In genomic region chrX:130676861-130677260, GRCh38 we compare ENCODE assay signal across 1 cellular context.
TF ChIP-seq lines count a peak whose summit lies in the region.

No MANE protein-coding gene starts in this region.

TF ChIP-seq in HepG2, 621 proteins besides CTCF, POLR2A, EP300 and RAD21 (continued from another document and continues in another):
- TF ChIP-seq ZBED4 (CRISPR knock-in tag; IDR thresholded peaks at IDR 0.05; ENCODE audit: borderline replicate concordance): no peak
- peak; percentile 25; the same call in 1 of the 2 replicates for TF ChIP-seq THAP11 (CRISPR knock-in tag; IDR thresholded peaks at IDR 0.05)
- peak; percentile 92 for TF ChIP-seq SOX13 (IDR thresholded peaks at IDR 0.05)
- TF ChIP-seq SOX13 (CRISPR knock-in tag; conservative IDR thresholded peaks at IDR 0.05 in 1 of 2, IDR thresholded peaks at IDR 0.05 in 1 of 2): peak in 1 of 2 experiments; percentile 99; a peak in 2 of 4 replicates
- no peak for TF ChIP-seq GPBP1L1 (CRISPR knock-in tag; IDR thresholded peaks at IDR 0.05)
- TF ChIP-seq SUZ12 (IDR thresholded peaks at IDR 0.05; ENCODE audit: low read depth, low read length): no peak
- no peak for TF ChIP-seq REPIN1 (CRISPR knock-in tag; IDR thresholded peaks at IDR 0.05; ENCODE audit: borderline replicate concordance, low read depth)
- no peak for TF ChIP-seq ZNF687 (CRISPR knock-in tag; IDR thresholded peaks at IDR 0.05)
- TF ChIP-seq ZNF589 (CRISPR knock-in tag; conservative IDR thresholded peaks at IDR 0.05): no peak
- TF ChIP-seq SIN3A (IDR thresholded peaks at IDR 0.05; ENCODE audit: borderline replicate concordance, low read depth, low read length): no peak
- no peak for TF ChIP-seq CBX5 (CRISPR knock-in tag; IDR thresholded peaks at IDR 0.05; ENCODE audit: borderline replicate concordance)
- no peak for TF ChIP-seq ZNF432 (CRISPR knock-in tag; IDR thresholded peaks at IDR 0.05; ENCODE audit: borderline replicate concordance)
- no peak for TF ChIP-seq BRD4 (CRISPR knock-in tag; IDR thresholded peaks at IDR 0.05)
- no peak for TF ChIP-seq GRHL1 (CRISPR knock-in tag; conservative IDR thresholded peaks at IDR 0.05)
- no peak for TF ChIP-seq ZNF20 (CRISPR knock-in tag; IDR thresholded peaks at IDR 0.05)
- peak; percentile 85 for TF ChIP-seq ARID5B (CRISPR knock-in tag; IDR thresholded peaks at IDR 0.05)
- TF ChIP-seq KAT8 (CRISPR knock-in tag; IDR thresholded peaks at IDR 0.05): 0 out of 2 replicates have a peak, but pooled peaks have one; percentile 16
- no peak for TF ChIP-seq TFDP2 (CRISPR knock-in tag; IDR thresholded peaks at IDR 0.05)
- TF ChIP-seq IRF2 (CRISPR knock-in tag; IDR thresholded peaks at IDR 0.05): 0 out of 2 replicates have a peak, but pooled peaks have one; percentile 21
- no peak for TF ChIP-seq FOSL1 (CRISPR knock-in tag; IDR thresholded peaks at IDR 0.05; ENCODE audit: borderline replicate concordance)
- TF ChIP-seq ZNF264 (CRISPR knock-in tag; IDR thresholded peaks at IDR 0.05): peak; percentile 46; the same call in 1 of the 2 replicates
- no peak for TF ChIP-seq TOPORS (CRISPR knock-in tag; IDR thresholded peaks at IDR 0.05)
- TF ChIP-seq TBP (CRISPR knock-in tag; IDR thresholded peaks at IDR 0.05): no peak
- TF ChIP-seq HNF1B (CRISPR knock-in tag; IDR thresholded peaks at IDR 0.05): no peak
- no peak for TF ChIP-seq ZNF770 (CRISPR knock-in tag; IDR thresholded peaks at IDR 0.05)
- TF ChIP-seq KLF16 (CRISPR knock-in tag; IDR thresholded peaks at IDR 0.05): no peak
- no peak for TF ChIP-seq ZBTB42 (CRISPR knock-in tag; IDR thresholded peaks at IDR 0.05)
- TF ChIP-seq HOMEZ (CRISPR knock-in tag; IDR thresholded peaks at IDR 0.05; ENCODE audit: low read depth): 0 out of 2 replicates have a peak, but pooled peaks have one; percentile 27
- TF ChIP-seq ZNF337 (CRISPR knock-in tag; IDR thresholded peaks at IDR 0.05; ENCODE audit: borderline replicate concordance, low read depth): no peak
- TF ChIP-seq MLX (CRISPR knock-in tag; IDR thresholded peaks at IDR 0.05): peak; percentile 56; the same call in 1 of the 2 replicates
- no peak for TF ChIP-seq ZNF329 (CRISPR knock-in tag; IDR thresholded peaks at IDR 0.05; ENCODE audit: low read depth)
- no peak for TF ChIP-seq ZNF484 (CRISPR knock-in tag; IDR thresholded peaks at IDR 0.05; ENCODE audit: borderline replicate concordance, low read depth)
- TF ChIP-seq ZC3H4 (CRISPR knock-in tag; IDR thresholded peaks at IDR 0.05; ENCODE audit: borderline replicate concordance): no peak
